In genomic region chr6:16821834-16822264, GRCh38 we compare ENCODE assay signal across 14 cellular contexts.
DNase-seq lines count a peak whose midpoint lies in the region; ATAC-seq, FAIRE-seq and TF ChIP-seq lines count a peak whose summit lies in the region.
"Had no signal": no experiment of that assay in that cellular context is flagged by ENCODE, and none has a peak within 500 bp of the region (broad histone marks: within the 10 kb centered on the region; RNA-seq: fewer than 3 reads in every experiment).

No MANE protein-coding gene starts in this region.

- intact Hi-C loops in Caco-2 (cut with micrococcal nuclease; ENCODE audit: unreplicated experiment), result no loop called here
- intact Hi-C loops in GM12878 (cut with micrococcal nuclease; ENCODE audit: unreplicated experiment), result no loop called here
- intact Hi-C loops in stomach (cut with DNase I; ENCODE audit: low total_unique reads), result no loop called here

- BruUV-seq in Caco-2 (replicated peaks; lab: Mats Ljungman, UMichigan), result no TSS peak
- no TSS peak for BruUV-seq in GM12878 (replicated peaks; lab: Mats Ljungman, UMichigan)

- no peak for ATAC-seq in GM12878

- TF ChIP-seq EP300 in GM12878 (IDR thresholded peaks at IDR 0.05; ENCODE audit: borderline replicate concordance in 1 of 2, control insufficient read depth in 1 of 2, low read depth in 2 of 2, low read length in 2 of 2) (no peak), stomach (IDR thresholded peaks at IDR 0.05) (no peak)

- DNase-seq in Caco-2 (peak; percentile 45 to 48), GM12878 (ENCODE audit: low read depth, low spot score) (no peak), stomach (peak; percentile 93), NCI-H1048 (lab: John Stamatoyannopoulos, UW) (no peak), endodermal cell (no peak), NCI-H2107 (lab: John Stamatoyannopoulos, UW) (no peak)
- DNase-seq: ACHN; Calu3; CD4-positive, CD25-positive, alpha-beta regulatory T cell; DMS 273 treated with DMSO at 0.1 percent for 48 hours had no signal

- H3K9me3 Mint-ChIP-seq in Caco-2 (ENCODE audit: unreplicated experiment) (no peaks in the 10 kb centered on the region), endodermal cell (no peaks in the 10 kb centered on the region)

- H3K36me3 Mint-ChIP-seq in Caco-2 (ENCODE audit: insufficient read depth, unreplicated experiment), result no peaks in the 10 kb centered on the region
- H3K36me3 Mint-ChIP-seq in endodermal cell (ENCODE audit: low read depth), result no peaks in the 10 kb centered on the region
- H3K36me3 Mint-ChIP-seq: CD4-positive, CD25-positive, alpha-beta regulatory T cell had no signal

- no peaks in the 10 kb centered on the region for H3K79me2 ChIP-seq in GM12878 (ENCODE audit: control insufficient read depth, insufficient read depth, low read length)

- H3K27me3 ChIP-seq in Caco-2 (replicated peaks; ENCODE audit: control insufficient read depth, insufficient read depth, low read length), result no peaks in the 10 kb centered on the region
- no peaks in the 10 kb centered on the region for H3K27me3 ChIP-seq in GM12878 (replicated peaks in 1 of 2; ENCODE audit: control insufficient read depth in 2 of 2, insufficient read depth in 2 of 2, low read length in 1 of 2)
- H3K27me3 ChIP-seq in liver (ENCODE audit: control insufficient read depth in 4 of 4, insufficient read depth in 4 of 4, low read length in 3 of 4), result no peaks in the 10 kb centered on the region
- H3K27me3 ChIP-seq in stomach, result no peaks in the 10 kb centered on the region
- H3K27me3 ChIP-seq in endodermal cell (ENCODE audit: control insufficient read depth, insufficient read depth, low read length, poor library complexity, severe bottlenecking), result no peaks in the 10 kb centered on the region
- H3K27me3 ChIP-seq: BLaER1 treated with 17β-estradiol and CSF1 and Interleukin-3, amounts not matched to agents 10 nM and 100 nM had no signal

- H4K20me1 ChIP-seq in GM12878 (ENCODE audit: control insufficient read depth, insufficient read depth), result no peaks in the 10 kb centered on the region
- H4K20me1 ChIP-seq: BLaER1 treated with 17β-estradiol and CSF1 and Interleukin-3, amounts not matched to agents 10 nM and 100 nM had no signal

- H3K4me2 ChIP-seq in GM12878 (ENCODE audit: control insufficient read depth, insufficient read depth), result no peak overlapping the region
- H3K4me2 ChIP-seq: BLaER1 treated with 17β-estradiol and CSF1 and Interleukin-3, amounts not matched to agents 10 nM and 100 nM had no signal

- no peak overlapping the region for H2AFZ ChIP-seq in GM12878 (ENCODE audit: control insufficient read depth, low read depth, low read length)

- SMC1A ChIA-PET in GM12878 (lab: Charles Lee; ENCODE audit: uncharacterized antibody, unreplicated experiment), result interaction anchor here (0.9 kb wide), 1 partner anchor 51 kb away, joined by 4 read pairs; no protein-coding TSS in a partner anchor

- no peak overlapping the region for H3K27ac ChIP-seq in GM12878 (ENCODE audit: control insufficient read depth, insufficient read depth)
- H3K27ac ChIP-seq in liver (ENCODE audit: low read depth in 1 of 2, low read length in 2 of 2), result peak overlapping the region; percentile 52 to 72
- no peak overlapping the region for H3K27ac ChIP-seq in stomach
- H3K27ac ChIP-seq in endodermal cell (ENCODE audit: low read depth, low read length), result no peak overlapping the region
- H3K27ac ChIP-seq: BLaER1 treated with 17β-estradiol and CSF1 and Interleukin-3, amounts not matched to agents 10 nM and 100 nM had no signal

- peaks cover 8% of the 10 kb centered on the region; the same call in 1 of the 2 replicates for H3K4me1 ChIP-seq in Caco-2
- H3K4me1 ChIP-seq in GM12878 (ENCODE audit: control insufficient read depth, insufficient read depth, low read length), result 0 out of 2 replicates have a peak, but pooled peaks cover 3% of the 10 kb centered on the region
- H3K4me1 ChIP-seq in liver (ENCODE audit: control insufficient read depth in 4 of 4, insufficient read depth in 4 of 4, low read length in 3 of 4), result peaks cover 12 to 52% (median 40%) of the 10 kb centered on the region in 4 donors
- peaks cover 0 to 22% (median 5%) of the 10 kb centered on the region in 4 donors for H3K4me1 ChIP-seq in stomach
- no peaks in the 10 kb centered on the region for H3K4me1 ChIP-seq in endodermal cell (ENCODE audit: control insufficient read depth, insufficient read depth, low read length)

- H3K27ac Mint-ChIP-seq in Caco-2 (ENCODE audit: unreplicated experiment) (no peak overlapping the region), endodermal cell (no peak overlapping the region)
- H3K27ac Mint-ChIP-seq: CD4-positive, CD25-positive, alpha-beta regulatory T cell had no signal

- TF ChIP-seq CTCF in Caco-2 (IDR thresholded peaks at IDR 0.05; ENCODE audit: insufficient read depth in 1 of 2, low read depth in 1 of 2, low read length in 1 of 2, severe bottlenecking in 1 of 2, unreplicated experiment in 1 of 2) (no peak), GM12878 (IDR thresholded peaks at IDR 0.05 in 2 of 3, conservative IDR thresholded peaks at IDR 0.05 in 1 of 3; ENCODE audit: control insufficient read depth in 2 of 3, extremely low read depth in 1 of 3, insufficient read depth in 1 of 3, low read depth in 3 of 3, low read length in 3 of 3) (no peak), liver (IDR thresholded peaks at IDR 0.05; ENCODE audit: low read depth, low read length, missing input control) (no peak), stomach (IDR thresholded peaks at IDR 0.05) (no peak), endodermal cell (conservative IDR thresholded peaks at IDR 0.05) (no peak)

- no peak overlapping the region for H3K4me3 ChIP-seq in Caco-2 (ENCODE audit: low read depth, low read length)
- H3K4me3 ChIP-seq in GM12878, result no peak overlapping the region
- H3K4me3 ChIP-seq in liver (ENCODE audit: low read depth in 1 of 3, low read length in 3 of 3), result no peak overlapping the region
- H3K4me3 ChIP-seq in stomach, result no peak overlapping the region
- no peak overlapping the region for H3K4me3 ChIP-seq in endodermal cell (ENCODE audit: low read length)
- H3K4me3 ChIP-seq: BLaER1 treated with 17β-estradiol and CSF1 and Interleukin-3, amounts not matched to agents 10 nM and 100 nM had no signal

- H3K36me3 ChIP-seq in Caco-2 (ENCODE audit: control insufficient read depth, insufficient read depth, low read length) (no peaks in the 10 kb centered on the region; the same call in 1 of the 2 replicates), GM12878 (ENCODE audit: control insufficient read depth in 2 of 2, insufficient read depth in 2 of 2, low read length in 1 of 2) (no peaks in the 10 kb centered on the region), liver (ENCODE audit: control insufficient read depth in 4 of 4, insufficient read depth in 3 of 4, low read depth in 1 of 4, low read length in 3 of 4) (no peaks in the 10 kb centered on the region), stomach (no peaks in the 10 kb centered on the region), endodermal cell (ENCODE audit: control insufficient read depth, insufficient read depth, low read length) (no peaks in the 10 kb centered on the region)
- H3K36me3 ChIP-seq: BLaER1 treated with 17β-estradiol and CSF1 and Interleukin-3, amounts not matched to agents 10 nM and 100 nM had no signal

- CTCF ChIA-PET in Caco-2 (lab: Charles Lee) (no interaction called here), GM12878 (lab: Yijun Ruan, JAX) (interaction anchor here (0.6 to 1.6 kb wide), 5 partner anchors 51 to 1808 kb away, joined by 3 to 4 read pairs (median 3); no protein-coding TSS in a partner anchor)

- in situ Hi-C loops in GM12878 (cut with MboI), result no loop called here

- POLR2A ChIA-PET in Caco-2 (lab: Charles Lee) (interaction anchor here (0.6 kb wide), 1 partner anchor 779 kb away, joined by 8 read pairs; no protein-coding TSS in a partner anchor), GM12878 (lab: Charles Lee) (no interaction called here)

- RAD21 ChIA-PET in GM12878 (lab: Charles Lee; ENCODE audit: unreplicated experiment), result no interaction called here

- H3K4me3 Mint-ChIP-seq in Caco-2 (ENCODE audit: unreplicated experiment), result no peak overlapping the region
- H3K4me3 Mint-ChIP-seq in endodermal cell, result no peak overlapping the region
- H3K4me3 Mint-ChIP-seq: CD4-positive, CD25-positive, alpha-beta regulatory T cell had no signal

- TF ChIP-seq POLR2A in GM12878 (IDR thresholded peaks at IDR 0.05; ENCODE audit: low read depth, low read length), result no peak
- no peak for TF ChIP-seq POLR2A in stomach (IDR thresholded peaks at IDR 0.05)

- H3K27me3 Mint-ChIP-seq in Caco-2 (ENCODE audit: insufficient read depth, unreplicated experiment) (peaks cover 5% of the 10 kb centered on the region), endodermal cell (ENCODE audit: insufficient read depth) (no peaks in the 10 kb centered on the region)

- TF ChIP-seq RAD21 in GM12878 (IDR thresholded peaks at IDR 0.05; ENCODE audit: insufficient read depth, low read depth, low read length) (no peak), liver (IDR thresholded peaks at IDR 0.05) (peak; percentile 57 to 67)

- H3K4me1 Mint-ChIP-seq in Caco-2 (ENCODE audit: low read depth, unreplicated experiment) (no peaks in the 10 kb centered on the region), endodermal cell (no peaks in the 10 kb centered on the region)
- H3K4me1 Mint-ChIP-seq: CD4-positive, CD25-positive, alpha-beta regulatory T cell had no signal

- H3K9ac ChIP-seq in GM12878 (ENCODE audit: control insufficient read depth, insufficient read depth, low read length) (no peak overlapping the region), liver (ENCODE audit: low read depth in 1 of 2, low read length in 2 of 2) (no peak overlapping the region), endodermal cell (ENCODE audit: extremely low read depth, low read length, poor library complexity, severe bottlenecking) (no peak overlapping the region)
- H3K9ac ChIP-seq: BLaER1 treated with 17β-estradiol and CSF1 and Interleukin-3, amounts not matched to agents 10 nM and 100 nM had no signal

- FAIRE-seq in GM12878 (lab: Jason Lieb, UNC), result no peak
- FAIRE-seq: GM18507, H54 had no signal

- no peaks in the 10 kb centered on the region for H3K9me3 ChIP-seq in Caco-2
- H3K9me3 ChIP-seq in GM12878 (replicated peaks; ENCODE audit: control insufficient read depth, insufficient read depth, low read length), result no peaks in the 10 kb centered on the region
- H3K9me3 ChIP-seq in liver (ENCODE audit: control insufficient read depth in 4 of 4, low read length in 3 of 4), result no peaks in the 10 kb centered on the region
- no peaks in the 10 kb centered on the region for H3K9me3 ChIP-seq in stomach
- no peaks in the 10 kb centered on the region for H3K9me3 ChIP-seq in endodermal cell (ENCODE audit: control insufficient read depth, low read length)
- H3K9me3 ChIP-seq: BLaER1 treated with 17β-estradiol and CSF1 and Interleukin-3, amounts not matched to agents 10 nM and 100 nM had no signal

- 45% methylated on average over 5 of the region's 5 CpGs for WGBS in GM12878 (ENCODE audit: insufficient coverage, insufficient replicate concordance, low lambda C conversion rate, missing lambda C conversion rate)
- WGBS in liver, result 35% methylated on average over 5 of the region's 5 CpGs
- 30 to 64% (median 39%) methylated on average over 5 of the region's 5 CpGs for WGBS in stomach, 5 donors
- 90 to 96% methylated on average over 3 to 5 of the region's 5 CpGs for WGBS in endodermal cell (ENCODE audit: insufficient coverage in 1 of 2, insufficient read length in 1 of 2), 2 experiments

TF ChIP-seq in GM12878, 131 proteins besides CTCF, POLR2A, EP300 and RAD21 (continues in another document):
- no peak for TF ChIP-seq POLR2AphosphoS5 (IDR thresholded peaks at IDR 0.05; ENCODE audit: low read length)

Comparison
In these comparisons a context has a peak if more than half of its experiments do, and no peak if none do; other contexts are left out.
1. DNase-seq: peak in Caco-2 (2 of 2) and stomach (single experiment); none in GM12878 (single experiment), NCI-H1048 (single experiment), endodermal cell (single experiment) and NCI-H2107 (single experiment).
2. H3K27ac ChIP-seq: peak in liver (2 of 2); none in GM12878 (single experiment), stomach (0 of 5) and endodermal cell (single experiment).